In the genomic region with DNA sequence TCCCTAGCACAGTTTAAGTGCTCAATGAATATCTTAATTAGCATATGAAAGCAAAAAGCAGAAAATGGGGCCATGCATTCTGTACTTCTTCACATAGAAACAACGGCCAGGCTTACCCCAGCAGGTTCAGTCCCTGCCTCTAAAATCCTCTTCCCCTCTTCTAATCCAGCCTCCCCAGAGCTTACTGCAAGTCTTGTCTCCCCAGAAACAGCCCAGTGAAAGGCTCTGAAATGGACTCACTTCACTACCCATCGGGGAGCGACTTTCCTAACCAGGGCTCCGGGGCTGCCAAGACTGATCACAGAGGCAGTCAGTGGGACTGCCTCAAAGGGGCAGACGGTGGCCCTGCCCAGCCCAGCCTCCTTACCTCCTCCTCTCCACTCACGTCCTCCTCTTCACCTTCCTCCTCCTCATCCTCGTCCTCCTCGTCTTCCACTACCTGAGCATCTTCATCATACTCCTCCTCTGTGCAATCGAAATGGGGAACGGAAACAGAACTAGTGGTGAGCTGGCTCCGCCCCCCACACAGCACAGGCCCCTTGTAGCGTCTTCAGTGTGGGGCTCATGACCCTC, we compare ENCODE assay signal across 10 cellular contexts. TPM values are rescaled to one million over a fixed set of nuclear protein-coding genes. Genes with fewer than 3 reads are reported as not detected.
A peak's percentile ranks its signal among the peaks of the same experiment; 100 is the strongest.
DNase-seq lines count a peak whose midpoint lies in the region; ATAC-seq and TF ChIP-seq lines count a peak whose summit lies in the region.
"Had no signal": no experiment of that assay in that cellular context is flagged by ENCODE, and none has a peak within 500 bp of the region (broad histone marks: within the 10 kb centered on the region; RNA-seq: fewer than 3 reads in every experiment).

No MANE protein-coding gene starts in this region.

- TF ChIP-seq POLR2A in right lobe of liver (IDR thresholded peaks at IDR 0.05) = no peak

- H3K36me3 ChIP-seq in right lobe of liver = peaks cover 0 to 79% (median 5%) of the 10 kb centered on the region in 4 donors
- peaks cover 72% of the 10 kb centered on the region for H3K36me3 ChIP-seq in thymus (ENCODE audit: control insufficient read depth, insufficient read depth)

- no peak overlapping the region for H3K4me3 Mint-ChIP-seq in activated naive CD4-positive, alpha-beta T cell treated with anti-CD3 and anti-CD28 coated beads, Interleukin-2, amount 10 ng/mL, durations not matched to agents 7 days and 5 days
- no peak overlapping the region for H3K4me3 Mint-ChIP-seq in activated CD8-positive, alpha-beta T cell treated with anti-CD3 and anti-CD28 coated beads, Interleukin-2, amount 10 ng/mL, durations not matched to agents 7 days and 5 days

- H3K27me3 Mint-ChIP-seq in activated naive CD4-positive, alpha-beta T cell treated with anti-CD3 and anti-CD28 coated beads, Interleukin-2, amount 10 ng/mL, durations not matched to agents 7 days and 5 days = no peaks in the 10 kb centered on the region
- no peaks in the 10 kb centered on the region for H3K27me3 Mint-ChIP-seq in activated CD8-positive, alpha-beta T cell treated with anti-CD3 and anti-CD28 coated beads, Interleukin-2, amount 10 ng/mL, durations not matched to agents 7 days and 5 days (ENCODE audit: low read depth)

- H3K9me3 ChIP-seq in right lobe of liver (no peaks in the 10 kb centered on the region), thymus (ENCODE audit: control insufficient read depth) (no peaks in the 10 kb centered on the region)

- WGBS in right lobe of liver (ENCODE audit: insufficient coverage, low coverage, low lambda C conversion rate, missing lambda C conversion rate) = 59% methylated on average over 12 of the region's 12 CpGs
- 74% methylated on average over 12 of the region's 12 CpGs for WGBS in thymus

- peaks cover 36% of the 10 kb centered on the region for H3K4me1 Mint-ChIP-seq in activated naive CD4-positive, alpha-beta T cell treated with anti-CD3 and anti-CD28 coated beads, Interleukin-2, amount 10 ng/mL, durations not matched to agents 7 days and 5 days
- peaks cover 51% of the 10 kb centered on the region for H3K4me1 Mint-ChIP-seq in activated CD8-positive, alpha-beta T cell treated with anti-CD3 and anti-CD28 coated beads, Interleukin-2, amount 10 ng/mL, durations not matched to agents 7 days and 5 days (ENCODE audit: low read depth)

- no peak for ATAC-seq in activated CD8-positive, alpha-beta T cell treated with anti-CD3 and anti-CD28 coated beads, Interleukin-2, amount 10 ng/mL, durations not matched to agents 7 days and 5 days
- no peak for ATAC-seq in right lobe of liver
- no peak for ATAC-seq in HG02981 (IDR thresholded peaks at IDR 0.05; ENCODE audit: unreplicated experiment)

- H3K4me3 ChIP-seq in right lobe of liver (no peak overlapping the region), thymus (ENCODE audit: low read length) (no peak overlapping the region)

- H3K36me3 Mint-ChIP-seq in activated naive CD4-positive, alpha-beta T cell treated with anti-CD3 and anti-CD28 coated beads, Interleukin-2, amount 10 ng/mL, durations not matched to agents 7 days and 5 days = peaks cover 56% of the 10 kb centered on the region
- H3K36me3 Mint-ChIP-seq in activated CD8-positive, alpha-beta T cell treated with anti-CD3 and anti-CD28 coated beads, Interleukin-2, amount 10 ng/mL, durations not matched to agents 7 days and 5 days (ENCODE audit: low read depth) = peaks cover 70% of the 10 kb centered on the region

- H3K9me3 Mint-ChIP-seq in activated naive CD4-positive, alpha-beta T cell treated with anti-CD3 and anti-CD28 coated beads, Interleukin-2, amount 10 ng/mL, durations not matched to agents 7 days and 5 days = no peaks in the 10 kb centered on the region
- H3K9me3 Mint-ChIP-seq in activated CD8-positive, alpha-beta T cell treated with anti-CD3 and anti-CD28 coated beads, Interleukin-2, amount 10 ng/mL, durations not matched to agents 7 days and 5 days (ENCODE audit: insufficient read depth) = no peaks in the 10 kb centered on the region

- peak overlapping the region; percentile 75 for H3K27ac Mint-ChIP-seq in activated naive CD4-positive, alpha-beta T cell treated with anti-CD3 and anti-CD28 coated beads, Interleukin-2, amount 10 ng/mL, durations not matched to agents 7 days and 5 days
- peak overlapping the region; percentile 75 for H3K27ac Mint-ChIP-seq in activated CD8-positive, alpha-beta T cell treated with anti-CD3 and anti-CD28 coated beads, Interleukin-2, amount 10 ng/mL, durations not matched to agents 7 days and 5 days

- CTCF ChIA-PET in activated naive CD4-positive, alpha-beta T cell treated with anti-CD3 and anti-CD28 coated beads, Interleukin-2, amount 10 ng/mL, durations not matched to agents 7 days and 5 days (lab: Charles Lee) = interaction anchor here (1.4 to 5.4 kb wide), 4 partner anchors 34 to 93 kb away, joined by 3 to 50 read pairs (median 24); no protein-coding TSS in a partner anchor
- CTCF ChIA-PET in activated CD8-positive, alpha-beta T cell treated with anti-CD3 and anti-CD28 coated beads, Interleukin-2, amount 10 ng/mL, durations not matched to agents 7 days and 5 days (lab: Charles Lee) = interaction anchor here (0.6 to 6.4 kb wide), 10 partner anchors 12 to 109 kb away, joined by 3 to 75 read pairs (median 15); no protein-coding TSS in a partner anchor

- DNase-seq in activated naive CD4-positive, alpha-beta T cell treated with anti-CD3 and anti-CD28 coated beads, Interleukin-2, amount 10 ng/mL, durations not matched to agents 7 days and 5 days = no peak
- DNase-seq in activated naive CD4-positive, alpha-beta T cell treated with anti-CD3 and anti-CD28 coated beads, Interleukin-2, amount 50 U/mL, for 16 hours = no peak
- DNase-seq in activated CD8-positive, alpha-beta T cell treated with anti-CD3 and anti-CD28 coated beads, Interleukin-2, amount 10 ng/mL, durations not matched to agents 7 days and 5 days = no peak
- DNase-seq in right lobe of liver (no peak), HPDE6-E6E7 (ENCODE audit: extremely low spot score) (no peak), T1000 (lab: John Stamatoyannopoulos, UW) (no peak)
- DNase-seq: activated effector memory CD4-positive, alpha-beta T cell treated with anti-CD3 and anti-CD28 coated beads, Interleukin-2, amount 50 U/mL, for 16 hours; NCI-H446 had no signal

- TF ChIP-seq CTCF in right lobe of liver (IDR thresholded peaks at IDR 0.05) = no peak

- H3K27me3 ChIP-seq in right lobe of liver (no peaks in the 10 kb centered on the region), thymus (ENCODE audit: control insufficient read depth, insufficient read depth) (no peaks in the 10 kb centered on the region)

- intact Hi-C loops in right lobe of liver (cut with DNase I) = no loop called here

- H3K27ac ChIP-seq in right lobe of liver (peak overlapping the region in 2 of 3 donors; percentile 17 to 55), thymus (ENCODE audit: low read depth) (peak overlapping the region; percentile 33)

- POLR2A ChIA-PET in activated CD8-positive, alpha-beta T cell treated with anti-CD3 and anti-CD28 coated beads, Interleukin-2, amount 10 ng/mL, durations not matched to agents 7 days and 5 days (lab: Charles Lee) = interaction anchor here (1.0 kb wide), 1 partner anchor 34 kb away, joined by 5 read pairs; no protein-coding TSS in a partner anchor

- H3K4me1 ChIP-seq in right lobe of liver = no peaks in the 10 kb centered on the region
- H3K4me1 ChIP-seq in thymus (ENCODE audit: control insufficient read depth, insufficient read depth, low read length) = peaks cover 9% of the 10 kb centered on the region

RNA-seq across cellular contexts. Expression of gene ANP32A, which starts 38.0 kb away (rescaled TPM):
- total RNA-seq in activated CD8-positive, alpha-beta T cell treated with anti-CD3 and anti-CD28 coated beads, Interleukin-2, amount 10 ng/mL, durations not matched to agents 7 days and 5 days = 100 to 1,000 TPM; 227 TPM
- total RNA-seq in right lobe of liver = 10 to 100 TPM; 39.9 to 66.6 (median 49.0) TPM
- polyA plus RNA-seq in thymus = 115 TPM
